In the genomic region with DNA sequence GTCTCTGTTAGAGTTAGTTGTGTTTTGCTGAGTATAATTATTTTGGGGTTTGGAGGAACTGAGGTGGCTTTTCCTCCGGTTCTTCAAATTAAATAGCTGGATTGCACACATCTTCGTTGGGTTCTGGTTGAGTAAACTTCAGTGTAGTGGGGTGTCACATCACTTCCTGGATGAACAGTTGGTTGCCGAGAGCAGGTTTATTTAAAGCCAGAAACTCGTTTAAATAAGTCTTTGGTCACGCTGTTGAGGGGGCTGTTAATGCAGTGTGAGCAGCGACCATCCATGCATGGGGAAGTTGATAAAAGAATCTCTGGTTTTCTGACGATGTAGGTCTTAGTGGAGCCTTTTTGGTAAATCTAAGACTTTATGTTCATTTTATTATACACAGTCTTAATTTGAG, we compare ENCODE assay signal across 11 cellular contexts.
A peak's percentile ranks its signal among the peaks of the same experiment; 100 is the strongest.
DNase-seq lines count a peak whose midpoint lies in the region; ATAC-seq, FAIRE-seq and TF ChIP-seq lines count a peak whose summit lies in the region.
"Had no signal": no experiment of that assay in that cellular context is flagged by ENCODE, and none has a peak within 500 bp of the region (broad histone marks: within the 10 kb centered on the region; RNA-seq: fewer than 3 reads in every experiment).

No MANE protein-coding gene starts in this region.

- H3K27ac ChIP-seq in caudate nucleus (ENCODE audit: low read depth, low read length): peak overlapping the region; percentile 52

- H3K36me3 ChIP-seq in HAP-1 (replicated peaks): no peaks in the 10 kb centered on the region

- H3K27ac Mint-ChIP-seq in neural crest cell (ENCODE audit: unreplicated experiment): peak overlapping the region; percentile 92

- ATAC-seq in HG02852 (IDR thresholded peaks at IDR 0.05; ENCODE audit: unreplicated experiment): peak; percentile 52
- ATAC-seq: left colon had no signal

- peaks cover 68% of the 10 kb centered on the region for H3K4me1 Mint-ChIP-seq in neural crest cell

- DNase-seq in GM12891 (ENCODE audit: insufficient read length, low spot score) (no peak), caudate nucleus (lab: John Stamatoyannopoulos, UW) (no peak), neural crest cell (ENCODE audit: low read depth, low spot score) (no peak), HAP-1 (ENCODE audit: low spot score in 2 of 2) (no peak), EL (no peak), NCI-H2081 treated with DMSO at 0.1 percent for 48 hours (lab: John Stamatoyannopoulos, UW) (no peak)
- no peak for DNase-seq in activated naive CD4-positive, alpha-beta T cell treated with anti-CD3 and anti-CD28 coated beads, Interleukin-2, amount 50 U/mL, for 16 hours
- DNase-seq: left colon, NCI-H2227 treated with DMSO at 0.1 percent for 48 hours had no signal

- peak overlapping the region; percentile 84 for H3K4me3 Mint-ChIP-seq in neural crest cell

- no peaks in the 10 kb centered on the region for H3K9me3 ChIP-seq in HAP-1

- no peaks in the 10 kb centered on the region for H3K27me3 Mint-ChIP-seq in neural crest cell (ENCODE audit: low read depth)

- peaks cover 8% of the 10 kb centered on the region; the same call in 1 of the 2 replicates for H3K4me1 ChIP-seq in HAP-1

- FAIRE-seq in GM12891 (lab: Jason Lieb, UNC): peak; percentile 71
- FAIRE-seq: G401.6 had no signal

- in situ Hi-C loops in HAP-1 (cut with MboI; ENCODE audit: low sequenced_read_pairs): loop anchor here (25.0 kb wide), 1 partner anchor 357 kb away; a partner anchor contains a TSS

- H3K4me3 ChIP-seq in HAP-1: no peak overlapping the region

- TF ChIP-seq POLR2A in GM12891 (IDR thresholded peaks at IDR 0.05; ENCODE audit: low read depth, low read length): no peak

- TF ChIP-seq CTCF in neural crest cell (conservative IDR thresholded peaks at IDR 0.05): no peak

- no peaks in the 10 kb centered on the region for H3K9me3 Mint-ChIP-seq in neural crest cell

- H3K36me3 Mint-ChIP-seq in neural crest cell (ENCODE audit: low read depth): no peaks in the 10 kb centered on the region

- no peaks in the 10 kb centered on the region for H3K27me3 ChIP-seq in HAP-1 (ENCODE audit: low read depth)

TF ChIP-seq in GM12891, 5 proteins besides CTCF, POLR2A, EP300 and RAD21:
- no peak for TF ChIP-seq POU2F2 (IDR thresholded peaks at IDR 0.05; ENCODE audit: low read depth, low read length)
